20 cellular contexts compared by ENCODE assay signal in the genomic region with DNA sequence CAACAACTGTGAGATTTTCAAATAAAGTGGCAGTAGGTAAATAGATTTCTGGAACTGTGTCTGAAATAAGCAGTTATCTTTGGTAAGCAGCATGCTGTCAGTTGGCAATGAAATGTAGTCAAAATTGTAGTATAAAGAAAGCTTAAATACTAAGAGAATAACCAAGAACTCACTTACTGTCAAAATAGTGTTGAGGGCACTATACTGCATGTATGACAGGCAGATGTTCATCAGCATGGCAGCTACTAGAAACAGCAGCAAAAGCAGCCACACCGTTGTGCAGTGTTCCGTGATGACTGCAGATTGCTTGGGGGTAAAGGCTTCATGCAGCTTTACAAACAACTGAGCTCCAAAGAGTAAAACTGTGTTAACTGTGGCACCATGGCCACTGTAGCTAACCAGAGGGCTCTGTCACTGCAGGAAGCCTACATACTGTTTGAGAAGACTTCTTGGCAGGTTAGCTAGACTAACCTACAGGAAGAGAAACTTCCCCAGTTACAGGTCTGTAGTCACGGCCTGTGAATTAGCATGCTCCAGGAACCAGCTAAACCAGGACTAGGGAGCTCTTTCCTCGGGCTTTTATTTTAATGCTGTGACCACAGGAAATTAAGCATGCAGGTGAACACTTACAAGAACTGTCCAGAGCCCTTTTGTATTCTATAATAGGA.
DNase-seq lines count a peak whose midpoint lies in the region; ATAC-seq and TF ChIP-seq lines count a peak whose summit lies in the region.
"Had no signal": no experiment of that assay in that cellular context is flagged by ENCODE, and none has a peak within 500 bp of the region (broad histone marks: within the 10 kb centered on the region; RNA-seq: fewer than 3 reads in every experiment).

No MANE protein-coding gene starts in this region.

- no peaks in the 10 kb centered on the region for H3K27me3 Mint-ChIP-seq in activated T-helper 2 cell treated with anti-CD3 and anti-CD28 coated beads, Interferon-gamma antibody, Interleukin-2, Interleukin-4, amounts not matched to agents 10 μg/mL and 5 μg/mL and 100 μg/mL, durations not matched to agents 14 hours and 24 hours and 36 hours (ENCODE audit: low read depth)
- H3K27me3 Mint-ChIP-seq: CD8-positive, alpha-beta memory T cell had no signal

- no peak overlapping the region for H3K4me3 Mint-ChIP-seq in activated T-helper 2 cell treated with anti-CD3 and anti-CD28 coated beads, Interferon-gamma antibody, Interleukin-2, Interleukin-4, amounts not matched to agents 10 μg/mL and 5 μg/mL and 100 μg/mL, durations not matched to agents 14 hours and 24 hours and 36 hours (ENCODE audit: low read depth)
- H3K4me3 Mint-ChIP-seq: CD8-positive, alpha-beta memory T cell; GM23338 had no signal

- peak; percentile 53 for ATAC-seq in GM18511 (IDR thresholded peaks at IDR 0.05; ENCODE audit: unreplicated experiment)
- no peak for ATAC-seq in foreskin keratinocyte
- no peak for ATAC-seq in left lung
- ATAC-seq: GM23338, HCT116, PC-3 had no signal

- H3K4me1 ChIP-seq in foreskin keratinocyte, result no peaks in the 10 kb centered on the region
- no peaks in the 10 kb centered on the region for H3K4me1 ChIP-seq in left lung

- H3K9me3 ChIP-seq in left lung, result no peaks in the 10 kb centered on the region
- H3K9me3 ChIP-seq: BLaER1 treated with 17β-estradiol and CSF1 and Interleukin-3, amounts not matched to agents 10 nM and 100 nM; SK-N-SH had no signal

- intact Hi-C loops in left lung (cut with DNase I), result no loop called here
- intact Hi-C loops in activated T-helper 2 cell treated with anti-CD3 and anti-CD28 coated beads, Interferon-gamma antibody, Interleukin-2, Interleukin-4, amounts not matched to agents 10 μg/mL and 5 μg/mL and 100 μg/mL, durations not matched to agents 14 hours and 24 hours and 36 hours (cut with micrococcal nuclease), result no loop called here

- no peaks in the 10 kb centered on the region for H3K36me3 ChIP-seq in left lung
- H3K36me3 ChIP-seq: BLaER1 treated with 17β-estradiol and CSF1 and Interleukin-3, amounts not matched to agents 10 nM and 100 nM had no signal

- H3K4me1 Mint-ChIP-seq in activated T-helper 2 cell treated with anti-CD3 and anti-CD28 coated beads, Interferon-gamma antibody, Interleukin-2, Interleukin-4, amounts not matched to agents 10 μg/mL and 5 μg/mL and 100 μg/mL, durations not matched to agents 14 hours and 24 hours and 36 hours (ENCODE audit: low read depth), result no peaks in the 10 kb centered on the region
- H3K4me1 Mint-ChIP-seq: CD8-positive, alpha-beta memory T cell had no signal

- H3K36me3 Mint-ChIP-seq in activated T-helper 2 cell treated with anti-CD3 and anti-CD28 coated beads, Interferon-gamma antibody, Interleukin-2, Interleukin-4, amounts not matched to agents 10 μg/mL and 5 μg/mL and 100 μg/mL, durations not matched to agents 14 hours and 24 hours and 36 hours (ENCODE audit: low read depth), result no peaks in the 10 kb centered on the region
- H3K36me3 Mint-ChIP-seq: CD8-positive, alpha-beta memory T cell had no signal

- TF ChIP-seq CTCF in C4-2B (conservative IDR thresholded peaks at IDR 0.05) (no peak), foreskin keratinocyte (conservative IDR thresholded peaks at IDR 0.05) (no peak), left lung (IDR thresholded peaks at IDR 0.05) (no peak)

- no peaks in the 10 kb centered on the region for H3K9me3 Mint-ChIP-seq in activated T-helper 2 cell treated with anti-CD3 and anti-CD28 coated beads, Interferon-gamma antibody, Interleukin-2, Interleukin-4, amounts not matched to agents 10 μg/mL and 5 μg/mL and 100 μg/mL, durations not matched to agents 14 hours and 24 hours and 36 hours
- H3K9me3 Mint-ChIP-seq: GM23338 had no signal

- H3K4me3 ChIP-seq in left lung, result no peak overlapping the region
- H3K4me3 ChIP-seq: BLaER1 treated with 17β-estradiol and CSF1 and Interleukin-3, amounts not matched to agents 10 nM and 100 nM; GM23338 had no signal

- peak; percentile 58 to 65 for DNase-seq in NCI-H526 (lab: John Stamatoyannopoulos, UW)
- peak; percentile 7 for DNase-seq in left kidney (ENCODE audit: low read depth, low spot score)
- no peak for DNase-seq in foreskin keratinocyte
- no peak for DNase-seq in left lung
- no peak for DNase-seq in activated T-helper 2 cell treated with anti-CD3 and anti-CD28 coated beads, Interferon-gamma antibody, Interleukin-2, Interleukin-4, amounts not matched to agents 10 μg/mL and 5 μg/mL and 100 μg/mL, durations not matched to agents 14 hours and 24 hours and 36 hours (ENCODE audit: low spot score)
- DNase-seq: CD8-positive, alpha-beta memory T cell; DND-41; IMR-90; NCI-H1694; NCI-H446 treated with DMSO at 0.1 percent for 48 hours; NCI-H774; PC-3; RPMI8226; SHP77 treated with DMSO at 0.1 percent for 48 hours; SK-N-SH had no signal

- no peaks in the 10 kb centered on the region for H3K27me3 ChIP-seq in foreskin keratinocyte
- H3K27me3 ChIP-seq in left lung, result no peaks in the 10 kb centered on the region
- H3K27me3 ChIP-seq: BLaER1 treated with 17β-estradiol and CSF1 and Interleukin-3, amounts not matched to agents 10 nM and 100 nM had no signal

- no peak overlapping the region for H3K27ac Mint-ChIP-seq in activated T-helper 2 cell treated with anti-CD3 and anti-CD28 coated beads, Interferon-gamma antibody, Interleukin-2, Interleukin-4, amounts not matched to agents 10 μg/mL and 5 μg/mL and 100 μg/mL, durations not matched to agents 14 hours and 24 hours and 36 hours
- H3K27ac Mint-ChIP-seq: CD8-positive, alpha-beta memory T cell; GM23338 had no signal

- peak overlapping the region; percentile 54; the same call in 1 of the 2 replicates for H3K27ac ChIP-seq in C4-2B
- H3K27ac ChIP-seq in foreskin keratinocyte, result no peak overlapping the region
- no peak overlapping the region for H3K27ac ChIP-seq in left lung
- H3K27ac ChIP-seq: BLaER1 treated with 17β-estradiol and CSF1 and Interleukin-3, amounts not matched to agents 10 nM and 100 nM had no signal

Comparison
In these comparisons a context has a peak if more than half of its experiments do, and no peak if none do; other contexts are left out.
1. DNase-seq: peak in NCI-H526 (2 of 2) and left kidney (single experiment); none in foreskin keratinocyte (0 of 2), left lung (0 of 2) and activated T-helper 2 cell treated with anti-CD3 and anti-CD28 coated beads, Interferon-gamma antibody, Interleukin-2, Interleukin-4, amounts not matched to agents 10 μg/mL and 5 μg/mL and 100 μg/mL, durations not matched to agents 14 hours and 24 hours and 36 hours (single experiment).